22 cellular contexts compared by ENCODE assay signal in genomic region chr1:244954358-244954757, GRCh38.
"Had no signal": no experiment of that assay in that cellular context is flagged by ENCODE, and none has a peak within 500 bp of the region (broad histone marks: within the 10 kb centered on the region; RNA-seq: fewer than 3 reads in every experiment).

No MANE protein-coding gene starts in this region.

- H2AFZ ChIP-seq: neural progenitor cell had no signal

- H3K27me3 ChIP-seq: body of pancreas, colonic mucosa, foreskin keratinocyte, neural progenitor cell, ovary, sigmoid colon, spleen, thyroid gland had no signal

- H3K4me3 ChIP-seq: body of pancreas, colonic mucosa, neural progenitor cell, ovary, sigmoid colon, spleen, thyroid gland had no signal

- H3K4me2 ChIP-seq: neural progenitor cell had no signal

- H3K27ac ChIP-seq: body of pancreas, foreskin keratinocyte, neural progenitor cell, ovary, sigmoid colon, spleen, thyroid gland, VCaP had no signal

- H3K36me3 ChIP-seq: colonic mucosa, neural progenitor cell, ovary, sigmoid colon, spleen, thyroid gland had no signal

- DNase-seq: activated CD4-positive, alpha-beta T cell treated with anti-CD3 and anti-CD28 coated beads, Interleukin-2, amount 50 U/mL, for 4 hours; activated CD4-positive, CD25-positive, alpha-beta regulatory T cell treated with anti-CD3 and anti-CD28 coated beads, Interleukin-2, amount 50 U/mL, for 72 hours; activated naive CD4-positive, alpha-beta T cell; activated naive CD8-positive, alpha-beta T cell treated with anti-CD3 and anti-CD28 coated beads for 36 hours; activated T-cell treated with anti-CD3 and anti-CD28 coated beads for 4 hours; amniotic stem cell; body of pancreas; colonic mucosa; endodermal cell; foreskin keratinocyte; glutamatergic neuron; mammary epithelial cell; naive B cell; ovary; sigmoid colon; spleen; stimulated activated naive CD4-positive, alpha-beta T cell; thyroid gland had no signal

- ATAC-seq: body of pancreas, foreskin keratinocyte, left lobe of liver had no signal

- FAIRE-seq: keratinocyte had no signal

- H3K9me3 ChIP-seq: body of pancreas, colonic mucosa, ovary, sigmoid colon, spleen, thyroid gland had no signal

- H3K9ac ChIP-seq: neural progenitor cell had no signal

- H3K4me1 ChIP-seq: colonic mucosa, foreskin keratinocyte, thyroid gland had no signal
